In the genomic region with DNA sequence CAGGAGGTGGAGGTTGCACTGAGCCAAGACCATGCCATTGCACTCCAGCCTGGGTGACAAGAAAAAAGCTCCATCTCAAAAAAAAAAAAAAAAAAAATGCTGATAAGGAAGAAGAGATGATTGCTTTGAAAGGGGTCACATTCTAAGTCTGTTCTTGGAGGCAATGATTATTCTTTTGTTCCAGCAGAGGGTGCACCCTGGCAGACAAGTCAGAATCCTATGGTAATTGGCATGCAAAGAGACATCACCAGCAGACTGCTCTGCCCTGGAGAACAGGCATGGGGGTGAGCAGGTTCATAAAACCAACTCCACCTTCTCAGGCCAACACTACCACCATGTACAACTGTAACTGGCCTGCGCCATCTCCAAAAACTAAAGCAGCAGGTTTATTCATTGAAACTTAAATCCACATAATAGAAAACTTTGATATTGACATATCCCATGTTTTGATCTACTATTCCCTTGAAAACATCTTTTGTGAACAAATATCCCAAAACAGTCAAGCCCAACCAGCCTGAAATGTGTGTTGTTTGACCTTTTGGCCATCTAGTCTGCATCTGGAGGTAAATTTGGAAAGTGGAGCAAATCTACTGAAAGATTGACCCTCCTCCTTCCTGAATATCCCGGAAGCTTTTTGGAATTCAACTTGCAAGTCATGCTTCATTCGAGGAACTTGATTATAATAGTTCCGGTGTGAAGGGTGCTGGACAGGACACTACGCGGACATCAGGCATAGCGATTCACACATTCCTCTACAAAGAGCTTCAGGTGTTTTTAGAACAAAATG, we compare ENCODE assay signal across 13 cellular contexts.
DNase-seq lines count a peak whose midpoint lies in the region; ATAC-seq and TF ChIP-seq lines count a peak whose summit lies in the region.
"Had no signal": no experiment of that assay in that cellular context is flagged by ENCODE, and none has a peak within 500 bp of the region (broad histone marks: within the 10 kb centered on the region; RNA-seq: fewer than 3 reads in every experiment).

No MANE protein-coding gene starts in this region.

- no peaks in the 10 kb centered on the region for H3K27me3 ChIP-seq in BE2C
- H3K27me3 ChIP-seq in PC-3 (ENCODE audit: low read length): no peaks in the 10 kb centered on the region

- CTCF ChIA-PET in PC-3 (lab: Charles Lee): interaction anchor here (0.6 kb wide), 2 partner anchors 105 to 106 kb away, joined by 3 to 6 read pairs; no protein-coding TSS in a partner anchor

- no peaks in the 10 kb centered on the region for H4K20me1 ChIP-seq in PC-3 (ENCODE audit: low read length)

- DNase-seq in BE2C (no peak), H4 (ENCODE audit: low spot score) (peak; percentile 28), PC-3 (peak; percentile 24), fibroblast of pulmonary artery (ENCODE audit: low read depth) (no peak)
- no peak for DNase-seq in activated naive CD4-positive, alpha-beta T cell (lab: John Stamatoyannopoulos, UW)
- DNase-seq: activated CD4-positive, alpha-beta T cell treated with anti-CD3 and anti-CD28 coated beads for 36 hours; C1 segment of cervical spinal cord; Kasumi-1 had no signal

- H3K4me1 ChIP-seq in BE2C (peaks cover 7% of the 10 kb centered on the region), PC-3 (ENCODE audit: insufficient read depth, low read length) (no peaks in the 10 kb centered on the region)
- H3K4me1 ChIP-seq: parathyroid adenoma had no signal

- no peak overlapping the region for H3K4me2 ChIP-seq in PC-3 (ENCODE audit: low read length)

- H3K79me2 ChIP-seq in PC-3 (ENCODE audit: low read length): no peaks in the 10 kb centered on the region
- H3K79me2 ChIP-seq: parathyroid adenoma had no signal

- no peak overlapping the region for H3K27ac ChIP-seq in PC-3 (ENCODE audit: low read length)
- H3K27ac ChIP-seq: parathyroid adenoma had no signal

- intact Hi-C loops in PC-3 (cut with micrococcal nuclease): loop anchor here (1.0 kb wide), 1 partner anchor 99 kb away; no protein-coding TSS in a partner anchor

- no peak overlapping the region for H3K4me3 ChIP-seq in BE2C (ENCODE audit: low read depth, low read length)
- H3K4me3 ChIP-seq in PC-3 (ENCODE audit: low read length): no peak overlapping the region
- no peak overlapping the region for H3K4me3 ChIP-seq in fibroblast of pulmonary artery (replicated peaks; ENCODE audit: low read depth, low read length)

- H3K9me3 ChIP-seq in BE2C (no peaks in the 10 kb centered on the region), PC-3 (ENCODE audit: low read length) (no peaks in the 10 kb centered on the region)

- TF ChIP-seq CTCF in BE2C (IDR thresholded peaks at IDR 0.05; ENCODE audit: low read depth, low read length) (peak; percentile 25), PC-3 (conservative IDR thresholded peaks at IDR 0.05; ENCODE audit: low read depth, low read length) (peak; percentile 41), fibroblast of pulmonary artery (IDR thresholded peaks at IDR 0.05; ENCODE audit: low read length, missing control alignments) (peak; percentile 16)

- no peak overlapping the region for H3K9ac ChIP-seq in PC-3 (ENCODE audit: low read length)
- H3K9ac ChIP-seq: parathyroid adenoma had no signal

- H2AFZ ChIP-seq in PC-3 (ENCODE audit: low read length): no peak overlapping the region
- H2AFZ ChIP-seq: parathyroid adenoma had no signal

- no peaks in the 10 kb centered on the region for H3F3A ChIP-seq in PC-3 (ENCODE audit: low read length, unreplicated experiment)

- POLR2A ChIA-PET in PC-3 (lab: Charles Lee; ENCODE audit: unreplicated experiment): no interaction called here

- ATAC-seq in PC-3: peak; percentile 76
- ATAC-seq in GM18873 (IDR thresholded peaks at IDR 0.05; ENCODE audit: low FRiP score, unreplicated experiment): no peak
- ATAC-seq in GM19397 (IDR thresholded peaks at IDR 0.05; ENCODE audit: unreplicated experiment): no peak
- no peak for ATAC-seq in GM19324 (IDR thresholded peaks at IDR 0.05; ENCODE audit: low FRiP score, unreplicated experiment)
- ATAC-seq: stimulated activated memory B cell treated with anti-CD40 and anti-IgM and Interleukin-4, amounts not matched to agents 10 μg/mL and 1 μg/mL and 100 μg/mL, for 72 hours had no signal

- no TSS peak for BruUV-seq in PC-3 (replicated peaks; lab: Mats Ljungman, UMichigan)

- H3K36me3 ChIP-seq in BE2C (no peaks in the 10 kb centered on the region), PC-3 (ENCODE audit: low read depth, low read length) (no peaks in the 10 kb centered on the region)

- no peaks in the 10 kb centered on the region for H3K9me2 ChIP-seq in PC-3 (replicated peaks; ENCODE audit: low read length)

Comparison
In these comparisons a context has a peak if more than half of its experiments do, and no peak if none do; other contexts are left out.
1. DNase-seq: peak in H4 (single experiment) and PC-3 (single experiment); none in BE2C (single experiment), fibroblast of pulmonary artery (single experiment) and activated naive CD4-positive, alpha-beta T cell (0 of 4).
2. Peak in every context shown above with its lines, with median percentiles within 50 percentile points of each other: CTCF ChIP-seq.